ENCODE assay signal across 15 cellular contexts in genomic region chrX:13939741-13940597, GRCh38.
DNase-seq lines count a peak whose midpoint lies in the region; ATAC-seq, FAIRE-seq and TF ChIP-seq lines count a peak whose summit lies in the region.
"Had no signal": no experiment of that assay in that cellular context is flagged by ENCODE, and none has a peak within 500 bp of the region (broad histone marks: within the 10 kb centered on the region; RNA-seq: fewer than 3 reads in every experiment).

No MANE protein-coding gene starts in this region.

- peak overlapping the region; percentile 51 to 89 (median 83) for H3K27ac Mint-ChIP-seq in brain
- H3K27ac Mint-ChIP-seq in nephron: peak overlapping the region; percentile 4 to 15 (median 8)
- H3K27ac Mint-ChIP-seq: activated naive CD4-positive, alpha-beta T cell treated with anti-CD3 and anti-CD28 coated beads, Interleukin-2, amount 50 U/mL, for 72 hours had no signal

- no peak for TF ChIP-seq CTCF in A549 (IDR thresholded peaks at IDR 0.05)
- TF ChIP-seq CTCF in HEK293 (tag by site-specific recombination; IDR thresholded peaks at IDR 0.05): no peak
- TF ChIP-seq CTCF in brain (conservative IDR thresholded peaks at IDR 0.05): no peak
- TF ChIP-seq CTCF in nephron (IDR thresholded peaks at IDR 0.05; ENCODE audit: unreplicated experiment in 3 of 3): no peak
- TF ChIP-seq CTCF in vagina (IDR thresholded peaks at IDR 0.05): no peak

- H3K4me1 Mint-ChIP-seq in brain (peaks cover 54% of the 10 kb centered on the region), nephron (peaks cover 21% of the 10 kb centered on the region)

- no peak overlapping the region for H3K27ac ChIP-seq in A549
- no peak overlapping the region for H3K27ac ChIP-seq in HEK293 (ENCODE audit: extremely low read depth, low read depth, low read length)
- H3K27ac ChIP-seq in vagina: no peak overlapping the region
- H3K27ac ChIP-seq: lower lobe of right lung had no signal

- TF ChIP-seq EP300 in A549 (IDR thresholded peaks at IDR 0.05): no peak

- H3K9me3 ChIP-seq in A549: no peaks in the 10 kb centered on the region
- H3K9me3 ChIP-seq in HEK293 (ENCODE audit: control insufficient read depth, insufficient read depth, low read depth, low read length): no peaks in the 10 kb centered on the region
- H3K9me3 ChIP-seq in vagina: no peaks in the 10 kb centered on the region
- H3K9me3 ChIP-seq: lower lobe of right lung, MG63 had no signal

- H3K36me3 ChIP-seq in HEK293 (ENCODE audit: control insufficient read depth in 2 of 2, insufficient read depth in 1 of 2, low read length in 2 of 2): no peaks in the 10 kb centered on the region
- H3K36me3 ChIP-seq in vagina: no peaks in the 10 kb centered on the region
- H3K36me3 ChIP-seq: lower lobe of right lung, MG63 had no signal

- POLR2A ChIA-PET in A549 (lab: Yijun Ruan, JAX): no interaction called here
- POLR2A ChIA-PET in HEK293 (lab: Yijun Ruan, JAX): no interaction called here

- no peaks in the 10 kb centered on the region for H3K36me3 Mint-ChIP-seq in brain
- no peaks in the 10 kb centered on the region for H3K36me3 Mint-ChIP-seq in nephron (ENCODE audit: low read depth)
- H3K36me3 Mint-ChIP-seq: activated naive CD4-positive, alpha-beta T cell treated with anti-CD3 and anti-CD28 coated beads, Interleukin-2, amount 50 U/mL, for 72 hours had no signal

- H3K9me3 Mint-ChIP-seq in brain (no peaks in the 10 kb centered on the region), nephron (no peaks in the 10 kb centered on the region)
- H3K9me3 Mint-ChIP-seq: activated naive CD4-positive, alpha-beta T cell treated with anti-CD3 and anti-CD28 coated beads, Interleukin-2, amount 50 U/mL, for 72 hours had no signal

- CTCF ChIA-PET in A549 (lab: Yijun Ruan, JAX): no interaction called here
- CTCF ChIA-PET in HEK293 (lab: Yijun Ruan, JAX): interaction anchor here (0.5 to 1.1 kb wide), 4 partner anchors 9 to 1169 kb away, joined by 3 to 4 read pairs (median 3); no protein-coding TSS in a partner anchor

- H3K4me3 Mint-ChIP-seq in brain: peak overlapping the region; percentile 78 to 99 (median 81)
- peak overlapping the region; percentile 82 to 86 (median 85) for H3K4me3 Mint-ChIP-seq in nephron

- ATAC-seq in A549 (no peak), GM18520 (IDR thresholded peaks at IDR 0.05; ENCODE audit: unreplicated experiment) (no peak), HG02759 (IDR thresholded peaks at IDR 0.05; ENCODE audit: unreplicated experiment) (no peak)
- ATAC-seq: activated naive CD4-positive, alpha-beta T cell treated with anti-CD3 and anti-CD28 coated beads, Interleukin-2, amount 50 U/mL, for 72 hours; lower lobe of right lung had no signal

- WGBS in A549 (ENCODE audit: missing lambda C conversion rate): 32% methylated on average over 6 of the region's 6 CpGs

- H3K27me3 Mint-ChIP-seq in brain (peaks cover 5% of the 10 kb centered on the region), nephron (ENCODE audit: low read depth) (peaks cover 11% of the 10 kb centered on the region)

- DNase-seq in A549 (ENCODE audit: low read depth in 1 of 2, low spot score in 1 of 2) (no peak), vagina (ENCODE audit: extremely low spot score in 2 of 2) (no peak), AG08396 (ENCODE audit: low spot score) (no peak)
- DNase-seq: activated CD4-positive, alpha-beta T cell treated with anti-CD3 and anti-CD28 coated beads for 1 hour; lower lobe of right lung; MG63; NCI-H510A treated with DMSO at 0.1 percent for 48 hours; RPMI8226; T-helper 1 cell had no signal

- FAIRE-seq in A549 (lab: Jason Lieb, UNC): peak; percentile 7

- no peak for TF ChIP-seq POLR2A in A549 (IDR thresholded peaks at IDR 0.05; ENCODE audit: low read length)
- TF ChIP-seq POLR2A in vagina (IDR thresholded peaks at IDR 0.05): no peak

- H3K4me3 ChIP-seq in A549 (no peak overlapping the region), HEK293 (ENCODE audit: low read depth, low read length) (no peak overlapping the region), vagina (no peak overlapping the region)
- H3K4me3 ChIP-seq: lower lobe of right lung, MG63 had no signal

- TF ChIP-seq RAD21 in A549 (conservative IDR thresholded peaks at IDR 0.05 in 1 of 2, IDR thresholded peaks at IDR 0.05 in 1 of 2): no peak

- no peak overlapping the region for H3K4me2 ChIP-seq in A549

- H3K4me1 ChIP-seq in A549 (no peaks in the 10 kb centered on the region), HEK293 (ENCODE audit: control insufficient read depth, insufficient read depth, low read length) (peaks cover 11% of the 10 kb centered on the region), vagina (peaks cover 4% of the 10 kb centered on the region)
- H3K4me1 ChIP-seq: lower lobe of right lung had no signal

- intact Hi-C loops in vagina (cut with DNase I): no loop called here

- no peaks in the 10 kb centered on the region for H3K27me3 ChIP-seq in vagina

TF ChIP-seq in A549, 52 proteins besides CTCF, POLR2A, EP300 and RAD21 (continues in another document):
- TF ChIP-seq FOSB (CRISPR knock-in tag; IDR thresholded peaks at IDR 0.05) (no peak), ATOH8 (CRISPR knock-in tag; IDR thresholded peaks at IDR 0.05; ENCODE audit: low read depth) (no peak), HOXB5 (CRISPR knock-in tag; IDR thresholded peaks at IDR 0.05) (no peak), HOXA7 (CRISPR knock-in tag; IDR thresholded peaks at IDR 0.05) (no peak), HOXB13 (CRISPR knock-in tag; IDR thresholded peaks at IDR 0.05; ENCODE audit: low read depth) (no peak), FOSL2 (IDR thresholded peaks at IDR 0.05) (no peak), FOSL2 (CRISPR knock-in tag; IDR thresholded peaks at IDR 0.05) (no peak), ESRRA (IDR thresholded peaks at IDR 0.05; ENCODE audit: borderline replicate concordance, low read length) (no peak), RARB (CRISPR knock-in tag; IDR thresholded peaks at IDR 0.05) (no peak), EHMT2 (IDR thresholded peaks at IDR 0.05; ENCODE audit: low read depth) (no peak), CHD4 (IDR thresholded peaks at IDR 0.05; ENCODE audit: borderline replicate concordance) (no peak), PBX3 (IDR thresholded peaks at IDR 0.05) (no peak), MAFK (IDR thresholded peaks at IDR 0.05; ENCODE audit: partially characterized antibody) (no peak), KDM5A (IDR thresholded peaks at IDR 0.05) (no peak), NPAS2 (CRISPR knock-in tag; IDR thresholded peaks at IDR 0.05; ENCODE audit: borderline replicate concordance) (no peak), CBX8 (IDR thresholded peaks at IDR 0.05) (no peak)

TF ChIP-seq in HEK293, 187 proteins besides CTCF, POLR2A, EP300 and RAD21 (continues in another document):
- TF ChIP-seq BCL11B (tag by site-specific recombination; IDR thresholded peaks at IDR 0.05; ENCODE audit: low read depth) (peak; percentile 65; the same call in 1 of the 2 replicates), IKZF3 (tag by site-specific recombination; IDR thresholded peaks at IDR 0.05) (peak; percentile 61), ZNF404 (tag by site-specific recombination; IDR thresholded peaks at IDR 0.05) (no peak), ZNF354C (tag by site-specific recombination; IDR thresholded peaks at IDR 0.05; ENCODE audit: borderline replicate concordance, low read depth) (no peak), ZFP3 (tag by site-specific recombination; IDR thresholded peaks at IDR 0.05; ENCODE audit: low read depth) (no peak), ZNF311 (tag by site-specific recombination; IDR thresholded peaks at IDR 0.05; ENCODE audit: borderline replicate concordance) (no peak), PBX3 (CRISPR knock-in tag; IDR thresholded peaks at IDR 0.05) (no peak), WT1 (tag by site-specific recombination; IDR thresholded peaks at IDR 0.05) (no peak), ZBTB20 (tag by site-specific recombination; IDR thresholded peaks at IDR 0.05) (peak; percentile 51; the same call in 1 of the 2 replicates), ZNF292 (tag by site-specific recombination; IDR thresholded peaks at IDR 0.05; ENCODE audit: borderline replicate concordance, low read depth) (no peak), ZBTB11 (tag by site-specific recombination; conservative IDR thresholded peaks at IDR 0.05; ENCODE audit: low read depth) (no peak), ZNF184 (tag by site-specific recombination; IDR thresholded peaks at IDR 0.05) (no peak), SCRT1 (tag by site-specific recombination; IDR thresholded peaks at IDR 0.05; ENCODE audit: borderline replicate concordance) (peak; percentile 98), ZNF776 (tag by site-specific recombination; IDR thresholded peaks at IDR 0.05; ENCODE audit: borderline replicate concordance) (no peak), ZNF16 (tag by site-specific recombination; IDR thresholded peaks at IDR 0.05; ENCODE audit: low read depth) (no peak)
